In genomic region chr21:34974162-34974981, GRCh38 we compare ENCODE assay signal across 8 cellular contexts.
DNase-seq lines count a peak whose midpoint lies in the region; ATAC-seq, FAIRE-seq and TF ChIP-seq lines count a peak whose summit lies in the region.

No MANE protein-coding gene starts in this region.

- peak; percentile 47 for DNase-seq in GM18507 (ENCODE audit: extremely low spot score, insufficient read length, low read depth)
- DNase-seq in RPMI8226: peak; percentile 88
- DNase-seq in germinal center (ENCODE audit: low spot score): peak; percentile 55
- no peak for DNase-seq in OCI-M2 (lab: John Stamatoyannopoulos, UW; ENCODE audit: unreplicated experiment)
- DNase-seq in amygdala (lab: John Stamatoyannopoulos, UW): no peak
- DNase-seq in mesothelial cell of epicardium (ENCODE audit: low spot score in 2 of 2, unreplicated experiment in 2 of 2): no peak
- no peak for DNase-seq in cerebellum (ENCODE audit: low spot score)

- peak; percentile 98 for FAIRE-seq in GM18507 (lab: Jason Lieb, UNC)

- no peak overlapping the region for H3K4me3 Mint-ChIP-seq in mesothelial cell of epicardium

- peak; percentile 79 for ATAC-seq in HG02623 (IDR thresholded peaks at IDR 0.05; ENCODE audit: unreplicated experiment)

- H3K27ac Mint-ChIP-seq in mesothelial cell of epicardium: no peak overlapping the region

- H3K27me3 Mint-ChIP-seq in mesothelial cell of epicardium (ENCODE audit: low read depth): peaks cover 3% of the 10 kb centered on the region

- H3K9me3 Mint-ChIP-seq in mesothelial cell of epicardium: no peaks in the 10 kb centered on the region

- no peak for TF ChIP-seq CTCF in mesothelial cell of epicardium (IDR thresholded peaks at IDR 0.05; ENCODE audit: unreplicated experiment)

- peaks cover 11% of the 10 kb centered on the region for H3K4me1 Mint-ChIP-seq in mesothelial cell of epicardium

- H3K36me3 Mint-ChIP-seq in mesothelial cell of epicardium: no peaks in the 10 kb centered on the region

Comparison
In these comparisons a context has a peak if more than half of its experiments do, and no peak if none do; other contexts are left out.
1. DNase-seq: peak in GM18507 (single experiment), RPMI8226 (single experiment) and germinal center (single experiment); none in OCI-M2 (single experiment), amygdala (0 of 56), mesothelial cell of epicardium (0 of 2) and cerebellum (single experiment).